In the genomic region with DNA sequence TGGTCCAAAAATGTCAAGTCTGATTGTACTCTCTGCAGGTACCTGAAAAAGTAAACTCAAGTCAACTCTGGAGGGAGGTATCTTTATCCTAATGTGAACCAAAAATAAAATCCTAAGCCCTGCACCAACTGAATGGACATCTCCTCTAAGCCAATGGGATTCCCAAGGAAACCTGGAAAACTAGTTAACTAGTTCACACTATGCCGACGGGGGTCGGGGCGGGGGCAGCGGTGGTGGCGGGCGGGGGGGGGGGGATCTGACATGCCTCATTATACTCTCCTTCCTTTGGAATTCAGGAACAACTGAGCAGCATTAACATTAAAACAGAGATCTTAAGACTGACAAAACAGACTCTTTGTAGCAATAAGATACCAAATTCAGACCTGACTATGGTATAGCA, we compare ENCODE assay signal across 21 cellular contexts.
"Had no signal": no experiment of that assay in that cellular context is flagged by ENCODE, and none has a peak within 500 bp of the region (broad histone marks: within the 10 kb centered on the region; RNA-seq: fewer than 3 reads in every experiment).

No MANE protein-coding gene starts in this region.

- H3K36me3 ChIP-seq: lower lobe of right lung, neutrophil, prostate gland, right atrium auricular region, stomach, thyroid gland, vagina had no signal

- ATAC-seq: left ventricle myocardium superior; lower lobe of right lung; natural killer cell treated with Interleukin-12 subunit alpha and Interleukin-12 subunit beta and Interleukin-15 and Interleukin-18, amount 100 ng/mL, for 72 hours; sciatic nerve had no signal

- H3K4me2 ChIP-seq: smooth muscle cell had no signal

- H3K4me3 ChIP-seq: dorsolateral prefrontal cortex, lower lobe of right lung, prostate gland, right atrium auricular region, smooth muscle cell, stomach, thyroid gland, vagina had no signal

- H3K9me3 ChIP-seq: lower lobe of right lung, neutrophil, prostate gland, stomach, thyroid gland, vagina had no signal

- H3K4me1 ChIP-seq: lower lobe of right lung, prostate gland, right atrium auricular region, stomach, thyroid gland, vagina had no signal

- H3K27me3 Mint-ChIP-seq: natural killer cell treated with Interleukin-12 subunit alpha and Interleukin-12 subunit beta and Interleukin-15 and Interleukin-18, amount 100 ng/mL, for 72 hours had no signal

- H3K27me3 ChIP-seq: neutrophil, right atrium auricular region, stomach, thyroid gland, vagina had no signal

- H3K4me3 Mint-ChIP-seq: natural killer cell treated with Interleukin-12 subunit alpha and Interleukin-12 subunit beta and Interleukin-15 and Interleukin-18, amount 100 ng/mL, for 72 hours; neural crest cell had no signal

- H3K27ac ChIP-seq: dorsolateral prefrontal cortex, lower lobe of right lung, neutrophil, prostate gland, right atrium auricular region, stomach, thyroid gland, vagina had no signal

- DNase-seq: dorsolateral prefrontal cortex; effector CD4-positive, alpha-beta T cell; head of caudate nucleus; left ventricle myocardium superior; lower lobe of right lung; stimulated activated CD4-positive, alpha-beta T cell treated with anti-CD3 and anti-CD28 coated beads, Interleukin-12 subunit alpha, Interleukin-12 subunit beta, amount 100 ng/mL, for 4 hours; stimulated activated CD4-positive, alpha-beta T cell treated with anti-CD3 and anti-CD28 coated beads, Interleukin-1b, Interleukin-23, amount 100 ng/mL, for 48 hours; stimulated activated CD4-positive, alpha-beta T cell treated with anti-CD3 and anti-CD28 coated beads, Interleukin-4, amount 100 ng/mL, for 1 hour; stimulated activated CD8-positive, alpha-beta memory T cell treated with anti-CD3 and anti-CD28 coated beads, Interleukin-4, amount 100 ng/mL, for 48 hours; stimulated activated naive CD4-positive, alpha-beta T cell treated with Interleukin-2 at 50 U/mL for 16 hours; stomach; thyroid gland; trophoblast cell had no signal

- H3K36me3 Mint-ChIP-seq: natural killer cell treated with Interleukin-12 subunit alpha and Interleukin-12 subunit beta and Interleukin-15 and Interleukin-18, amount 100 ng/mL, for 72 hours had no signal

- H3K27ac Mint-ChIP-seq: natural killer cell treated with Interleukin-12 subunit alpha and Interleukin-12 subunit beta and Interleukin-15 and Interleukin-18, amount 100 ng/mL, for 72 hours had no signal
